2 cellular contexts compared by ENCODE assay signal in genomic region chr20:62222266-62222850, GRCh38.
TF ChIP-seq lines count a peak whose summit lies in the region.

No MANE protein-coding gene starts in this region.

TF ChIP-seq in HepG2, 621 proteins besides CTCF, POLR2A, EP300 and RAD21:
- peak; percentile 37; the same call in 1 of the 2 replicates for TF ChIP-seq ZNF768 (CRISPR knock-in tag; IDR thresholded peaks at IDR 0.05)
- TF ChIP-seq TFDP2 (CRISPR knock-in tag; IDR thresholded peaks at IDR 0.05), result no peak
- no peak for TF ChIP-seq HNRNPUL1 (IDR thresholded peaks at IDR 0.05; ENCODE audit: low read depth, low read length)
- no peak for TF ChIP-seq ZNF598 (CRISPR knock-in tag; IDR thresholded peaks at IDR 0.05; ENCODE audit: borderline replicate concordance)
- 0 out of 2 replicates have a peak, but pooled peaks have one; percentile 10 for TF ChIP-seq MYC (CRISPR knock-in tag; IDR thresholded peaks at IDR 0.05; ENCODE audit: borderline replicate concordance)
- 0 out of 2 replicates have a peak, but pooled peaks have one; percentile 41 for TF ChIP-seq ZNF274 (CRISPR knock-in tag; IDR thresholded peaks at IDR 0.05)
- TF ChIP-seq EZH2 (conservative IDR thresholded peaks at IDR 0.05; ENCODE audit: low read depth, low read length), result 0 out of 2 replicates have a peak, but pooled peaks have one; percentile 21
- TF ChIP-seq HNRNPLL (IDR thresholded peaks at IDR 0.05; ENCODE audit: low read depth, low read length, poor library complexity, severe bottlenecking), result peak; percentile 2
TF ChIP-seq in HepG2: peak in this region for 5.

TF ChIP-seq in K562, 482 proteins besides CTCF, POLR2A, EP300 and RAD21:
- TF ChIP-seq THRAP3 (IDR thresholded peaks at IDR 0.05; ENCODE audit: borderline replicate concordance) (no peak), NRF1 (conservative IDR thresholded peaks at IDR 0.05 in 1 of 2, IDR thresholded peaks at IDR 0.05 in 1 of 2) (peak; percentile 24 to 28; a peak in 1 of 4 replicates)
TF ChIP-seq in K562: peak in this region for 1.
